ENCODE assay signal across 7 cellular contexts in genomic region chr11:88543902-88544655, GRCh38.
A peak's percentile ranks its signal among the peaks of the same experiment; 100 is the strongest.
DNase-seq lines count a peak whose midpoint lies in the region; ATAC-seq and TF ChIP-seq lines count a peak whose summit lies in the region.

No MANE protein-coding gene starts in this region.

- in situ Hi-C loops in GM13976 (cut with MboI; ENCODE audit: low sequenced_read_pairs, unreplicated experiment), result loop anchor here (25.0 kb wide), 2 partner anchors 532 to 1182 kb away; no protein-coding TSS in a partner anchor
- in situ Hi-C loops in astrocyte of the cerebellum (cut with HindIII; ENCODE audit: low sequenced_read_pairs), result loop anchor here (25.0 kb wide), 3 partner anchors 132 to 1107 kb away; no protein-coding TSS in a partner anchor

- peak; percentile 99 for ATAC-seq in HG02610 (IDR thresholded peaks at IDR 0.05; ENCODE audit: unreplicated experiment)

- TF ChIP-seq CTCF in GM13976 (IDR thresholded peaks at IDR 0.05; ENCODE audit: borderline replicate concordance, control extremely low read depth, extremely low read depth, insufficient read depth, missing control alignments), result peak; percentile 87
- TF ChIP-seq CTCF in astrocyte of the cerebellum (IDR thresholded peaks at IDR 0.05; ENCODE audit: low read depth, low read length, missing control alignments), result peak; percentile 99

- DNase-seq in GM13976 (ENCODE audit: low spot score) (peak; percentile 45), NCI-H1048 (lab: John Stamatoyannopoulos, UW) (peak; percentile 63), T-helper 9 cell (peak; percentile 62), astrocyte of the cerebellum (ENCODE audit: low read depth) (peak; percentile 89), hypothalamus (lab: John Stamatoyannopoulos, UW) (peak in 46 of 51 donors; percentile 3 to 72 (median 35)), smooth muscle cell of the brain vasculature (ENCODE audit: low read depth, low spot score) (peak; percentile 83)

- no peak overlapping the region for H3K4me3 ChIP-seq in astrocyte of the cerebellum (ENCODE audit: low read depth, low read length)

Comparison
In these comparisons a context has a peak if more than half of its experiments do, and no peak if none do; other contexts are left out.
1. DNase-seq: peak in every context shown above with its lines; median percentile 89 in astrocyte of the cerebellum; 83 in smooth muscle cell of the brain vasculature; 63 in NCI-H1048; 62 in T-helper 9 cell; 45 in GM13976; 35 in hypothalamus.